ENCODE assay signal across 1 cellular context in genomic region chr3:4999626-5000184, GRCh38.
A peak's percentile ranks its signal among the peaks of the same experiment; 100 is the strongest.
TF ChIP-seq lines count a peak whose summit lies in the region.

No MANE protein-coding gene starts in this region.

TF ChIP-seq in K562, 482 proteins besides CTCF, POLR2A, EP300 and RAD21 (continued from another document and continues in another):
- TF ChIP-seq RERE (CRISPR knock-in tag; IDR thresholded peaks at IDR 0.05; ENCODE audit: borderline replicate concordance) (no peak), ADNP (tag; IDR thresholded peaks at IDR 0.05) (no peak), NR1H2 (CRISPR knock-in tag; IDR thresholded peaks at IDR 0.05) (no peak), MNT (conservative IDR thresholded peaks at IDR 0.05) (peak in 1 of 2 experiments; percentile 63; a peak in 2 of 4 replicates), SMAD4 (CRISPR knock-in tag; conservative IDR thresholded peaks at IDR 0.05) (peak; percentile 61; the same call in 1 of the 2 replicates), ETV5 (CRISPR knock-in tag; IDR thresholded peaks at IDR 0.05; ENCODE audit: low read depth) (no peak), SOX6 (IDR thresholded peaks at IDR 0.05) (peak; percentile 58; the same call in 1 of the 2 replicates), LEF1 (IDR thresholded peaks at IDR 0.05) (peak; percentile 36; the same call in 1 of the 2 replicates), TAL1 (IDR thresholded peaks at IDR 0.05) (no peak; the same call in 1 of the 2 replicates), TBP (optimal IDR thresholded peaks at IDR 0.05; ENCODE audit: low read depth, low read length) (no peak), ELF2 (CRISPR knock-in tag; IDR thresholded peaks at IDR 0.05) (no peak), DMBX1 (CRISPR knock-in tag; IDR thresholded peaks at IDR 0.05; ENCODE audit: borderline replicate concordance) (peak; percentile 70; the same call in 1 of the 2 replicates), ZBTB49 (CRISPR knock-in tag; IDR thresholded peaks at IDR 0.05; ENCODE audit: borderline replicate concordance) (no peak), ESRRA (IDR thresholded peaks at IDR 0.05; ENCODE audit: borderline replicate concordance, low read depth) (peak; percentile 66; the same call in 1 of the 2 replicates), ZNF311 (CRISPR knock-in tag; IDR thresholded peaks at IDR 0.05) (peak; percentile 79), HNRNPUL1 (IDR thresholded peaks at IDR 0.05; ENCODE audit: low read length) (no peak), CBX8 (IDR thresholded peaks at IDR 0.05; ENCODE audit: borderline replicate concordance, extremely low read depth, low read depth, low read length, poor library complexity, severe bottlenecking) (no peak), ZNF76 (CRISPR knock-in tag; IDR thresholded peaks at IDR 0.05; ENCODE audit: borderline replicate concordance) (0 out of 2 replicates have a peak, but pooled peaks have one; percentile 49), SMARCA5 (IDR thresholded peaks at IDR 0.05) (peak; percentile 28; the same call in 1 of the 2 replicates), TCF7L2 (IDR thresholded peaks at IDR 0.05; ENCODE audit: low read depth, low read length) (no peak), ZNF609 (CRISPR knock-in tag; IDR thresholded peaks at IDR 0.05; ENCODE audit: borderline replicate concordance) (no peak), MTF1 (CRISPR knock-in tag; IDR thresholded peaks at IDR 0.05; ENCODE audit: borderline replicate concordance) (no peak), PREB (CRISPR knock-in tag; IDR thresholded peaks at IDR 0.05) (no peak), IFI16 (CRISPR knock-in tag; IDR thresholded peaks at IDR 0.05) (no peak), SP1 (CRISPR knock-in tag; IDR thresholded peaks at IDR 0.05) (no peak), POLR2H (tag; IDR thresholded peaks at IDR 0.05; ENCODE audit: low read depth) (no peak), NONO (IDR thresholded peaks at IDR 0.05; ENCODE audit: low read depth in 2 of 2, low read length in 1 of 2) (no peak), U2AF1 (optimal IDR thresholded peaks at IDR 0.05; ENCODE audit: low read depth, low read length) (no peak), MBD2 (IDR thresholded peaks at IDR 0.05; ENCODE audit: borderline replicate concordance, low read depth) (peak; percentile 37; the same call in 1 of the 2 replicates), POLR2B (IDR thresholded peaks at IDR 0.05; ENCODE audit: low read depth, partially characterized antibody) (no peak), SRSF1 (IDR thresholded peaks at IDR 0.05; ENCODE audit: low read depth, low read length) (no peak), PHB2 (IDR thresholded peaks at IDR 0.05; ENCODE audit: low read depth) (no peak), BCL6 (CRISPR knock-in tag; IDR thresholded peaks at IDR 0.05) (no peak), TSHZ1 (CRISPR knock-in tag; IDR thresholded peaks at IDR 0.05) (peak; percentile 56; the same call in 1 of the 2 replicates), MEF2D (tag; conservative IDR thresholded peaks at IDR 0.05; ENCODE audit: low read depth) (0 out of 2 replicates have a peak, but pooled peaks have one; percentile 63), ZFPM2 (CRISPR knock-in tag; IDR thresholded peaks at IDR 0.05) (no peak)
- TF ChIP-seq, protein P1, sequence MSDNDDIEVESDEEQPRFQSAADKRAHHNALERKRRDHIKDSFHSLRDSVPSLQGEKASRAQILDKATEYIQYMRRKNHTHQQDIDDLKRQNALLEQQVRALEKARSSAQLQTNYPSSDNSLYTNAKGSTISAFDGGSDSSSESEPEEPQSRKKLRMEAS (CRISPR knock-in tag; IDR thresholded peaks at IDR 0.05) = peak; percentile 77
- TF ChIP-seq, protein P2, sequence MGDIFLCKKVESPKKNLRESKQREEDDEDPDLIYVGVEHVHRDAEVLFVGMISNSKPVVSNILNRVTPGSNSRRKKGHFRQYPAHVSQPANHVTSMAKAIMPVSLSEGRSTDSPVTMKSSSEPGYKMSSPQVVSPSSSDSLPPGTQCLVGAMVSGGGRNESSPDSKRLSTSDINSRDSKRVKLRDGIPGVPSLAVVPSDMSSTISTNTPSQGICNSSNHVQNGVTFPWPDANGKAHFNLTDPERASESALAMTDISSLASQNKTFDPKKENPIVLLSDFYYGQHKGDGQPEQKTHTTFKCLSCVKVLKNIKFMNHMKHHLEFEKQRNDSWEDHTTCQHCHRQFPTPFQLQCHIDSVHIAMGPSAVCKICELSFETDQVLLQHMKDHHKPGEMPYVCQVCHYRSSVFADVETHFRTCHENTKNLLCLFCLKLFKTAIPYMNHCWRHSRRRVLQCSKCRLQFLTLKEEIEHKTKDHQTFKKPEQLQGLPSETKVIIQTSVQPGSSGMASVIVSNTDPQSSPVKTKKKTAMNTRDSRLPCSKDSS (IDR thresholded peaks at IDR 0.05; ENCODE audit: low read depth, partially characterized antibody) = no peak
